8 cellular contexts compared by ENCODE assay signal in the genomic region with DNA sequence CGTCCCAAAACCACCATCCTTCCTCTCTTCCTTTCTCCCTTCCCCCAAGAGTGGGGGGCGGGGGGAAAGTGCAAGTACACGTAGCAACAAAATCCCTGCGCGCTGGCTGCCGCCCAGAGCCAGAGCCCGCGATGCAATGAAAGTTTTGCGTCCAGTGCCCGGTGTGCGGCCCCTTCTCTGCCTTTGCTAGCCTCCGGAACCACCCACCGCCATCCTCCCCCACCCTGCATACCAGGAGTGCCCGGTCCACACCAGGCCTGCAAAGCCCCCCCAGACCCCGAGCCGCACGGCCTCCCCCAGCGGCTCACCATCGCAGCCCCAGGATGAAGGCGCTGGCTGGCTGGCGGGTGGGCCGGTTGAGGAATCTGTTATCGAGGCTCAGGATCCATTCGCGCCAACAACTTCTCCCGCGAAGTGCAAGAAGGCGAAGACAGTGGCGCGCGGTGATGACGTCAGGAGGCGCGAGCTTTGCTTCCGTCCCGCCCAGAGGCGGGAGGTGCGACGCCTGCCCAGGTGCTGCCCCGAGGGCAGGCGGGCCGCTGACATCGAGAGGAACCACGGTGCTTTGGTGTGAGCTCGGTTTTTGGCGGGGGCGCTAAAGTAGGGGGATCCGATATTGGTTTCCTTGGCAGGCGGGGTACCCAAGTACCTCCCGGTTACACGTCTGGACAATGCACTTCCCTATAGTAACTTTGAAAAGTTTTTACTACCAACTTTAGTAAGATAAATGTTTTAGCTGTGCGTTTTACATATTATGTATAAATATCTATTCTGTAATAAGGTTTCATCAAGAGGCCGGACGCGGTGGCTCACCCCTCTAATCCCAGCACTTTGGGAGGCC. TPM values are rescaled to one million over a fixed set of nuclear protein-coding genes. Genes with fewer than 3 reads are reported as not detected.
DNase-seq lines count a peak whose midpoint lies in the region; ATAC-seq and TF ChIP-seq lines count a peak whose summit lies in the region.

A gene with protein sequence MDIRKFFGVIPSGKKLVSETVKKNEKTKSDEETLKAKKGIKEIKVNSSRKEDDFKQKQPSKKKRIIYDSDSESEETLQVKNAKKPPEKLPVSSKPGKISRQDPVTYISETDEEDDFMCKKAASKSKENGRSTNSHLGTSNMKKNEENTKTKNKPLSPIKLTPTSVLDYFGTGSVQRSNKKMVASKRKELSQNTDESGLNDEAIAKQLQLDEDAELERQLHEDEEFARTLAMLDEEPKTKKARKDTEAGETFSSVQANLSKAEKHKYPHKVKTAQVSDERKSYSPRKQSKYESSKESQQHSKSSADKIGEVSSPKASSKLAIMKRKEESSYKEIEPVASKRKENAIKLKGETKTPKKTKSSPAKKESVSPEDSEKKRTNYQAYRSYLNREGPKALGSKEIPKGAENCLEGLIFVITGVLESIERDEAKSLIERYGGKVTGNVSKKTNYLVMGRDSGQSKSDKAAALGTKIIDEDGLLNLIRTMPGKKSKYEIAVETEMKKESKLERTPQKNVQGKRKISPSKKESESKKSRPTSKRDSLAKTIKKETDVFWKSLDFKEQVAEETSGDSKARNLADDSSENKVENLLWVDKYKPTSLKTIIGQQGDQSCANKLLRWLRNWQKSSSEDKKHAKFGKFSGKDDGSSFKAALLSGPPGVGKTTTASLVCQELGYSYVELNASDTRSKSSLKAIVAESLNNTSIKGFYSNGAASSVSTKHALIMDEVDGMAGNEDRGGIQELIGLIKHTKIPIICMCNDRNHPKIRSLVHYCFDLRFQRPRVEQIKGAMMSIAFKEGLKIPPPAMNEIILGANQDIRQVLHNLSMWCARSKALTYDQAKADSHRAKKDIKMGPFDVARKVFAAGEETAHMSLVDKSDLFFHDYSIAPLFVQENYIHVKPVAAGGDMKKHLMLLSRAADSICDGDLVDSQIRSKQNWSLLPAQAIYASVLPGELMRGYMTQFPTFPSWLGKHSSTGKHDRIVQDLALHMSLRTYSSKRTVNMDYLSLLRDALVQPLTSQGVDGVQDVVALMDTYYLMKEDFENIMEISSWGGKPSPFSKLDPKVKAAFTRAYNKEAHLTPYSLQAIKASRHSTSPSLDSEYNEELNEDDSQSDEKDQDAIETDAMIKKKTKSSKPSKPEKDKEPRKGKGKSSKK (minus strand): TSS at position 432 of the 841 bp plus-strand sequence. CDS start 121 bp downstream, at position 311.

- TF ChIP-seq CTCF in epithelial cell of proximal tubule (conservative IDR thresholded peaks at IDR 0.05; ENCODE audit: low read depth, low read length), result no peak

- peak; percentile 69 for ATAC-seq in GM21360 (IDR thresholded peaks at IDR 0.05; ENCODE audit: unreplicated experiment)

- peak within 1 kb of the TSS; percentile 78 for H3K4me3 ChIP-seq in epithelial cell of proximal tubule (ENCODE audit: low read depth, low read length)

- DNase-seq in CMK (ENCODE audit: low read depth) (peak; percentile 86), HuH-7 (ENCODE audit: low spot score) (peak; percentile 75), OCI-M2 (lab: John Stamatoyannopoulos, UW; ENCODE audit: unreplicated experiment) (peak; percentile 7), activated T-cell treated with anti-CD3 and anti-CD28 coated beads for 4 hours (peak; percentile 93), epithelial cell of proximal tubule (ENCODE audit: low read depth) (peak; percentile 43), mucosa of gallbladder (ENCODE audit: low spot score) (peak; percentile 93)
- DNase-seq in stimulated activated CD8-positive, alpha-beta memory T cell treated with anti-CD3 and anti-CD28 coated beads, Interleukin-4, amount 100 ng/mL, for 24 hours (ENCODE audit: low read depth), result peak; percentile 88

RNA-seq across cellular contexts. Expression of the gene that starts here (rescaled TPM):
- 31.6 and 39.6 TPM in 2 replicates for total RNA-seq in epithelial cell of proximal tubule
- 31.0 TPM for total RNA-seq in mucosa of gallbladder

Comparison
In these comparisons a context has a peak if more than half of its experiments do, and no peak if none do; other contexts are left out.
1. Peak in every context shown above with its lines: DNase-seq, ATAC-seq and H3K4me3 ChIP-seq.
2. DNase-seq: peak in every context shown above with its lines; median percentile 93 in activated T-cell treated with anti-CD3 and anti-CD28 coated beads for 4 hours; 93 in mucosa of gallbladder; 88 in stimulated activated CD8-positive, alpha-beta memory T cell treated with anti-CD3 and anti-CD28 coated beads, Interleukin-4, amount 100 ng/mL, for 24 hours; 86 in CMK; 75 in HuH-7; 43 in epithelial cell of proximal tubule; 7 in OCI-M2.